ENCODE assay signal across 1 cellular context in the genomic region with DNA sequence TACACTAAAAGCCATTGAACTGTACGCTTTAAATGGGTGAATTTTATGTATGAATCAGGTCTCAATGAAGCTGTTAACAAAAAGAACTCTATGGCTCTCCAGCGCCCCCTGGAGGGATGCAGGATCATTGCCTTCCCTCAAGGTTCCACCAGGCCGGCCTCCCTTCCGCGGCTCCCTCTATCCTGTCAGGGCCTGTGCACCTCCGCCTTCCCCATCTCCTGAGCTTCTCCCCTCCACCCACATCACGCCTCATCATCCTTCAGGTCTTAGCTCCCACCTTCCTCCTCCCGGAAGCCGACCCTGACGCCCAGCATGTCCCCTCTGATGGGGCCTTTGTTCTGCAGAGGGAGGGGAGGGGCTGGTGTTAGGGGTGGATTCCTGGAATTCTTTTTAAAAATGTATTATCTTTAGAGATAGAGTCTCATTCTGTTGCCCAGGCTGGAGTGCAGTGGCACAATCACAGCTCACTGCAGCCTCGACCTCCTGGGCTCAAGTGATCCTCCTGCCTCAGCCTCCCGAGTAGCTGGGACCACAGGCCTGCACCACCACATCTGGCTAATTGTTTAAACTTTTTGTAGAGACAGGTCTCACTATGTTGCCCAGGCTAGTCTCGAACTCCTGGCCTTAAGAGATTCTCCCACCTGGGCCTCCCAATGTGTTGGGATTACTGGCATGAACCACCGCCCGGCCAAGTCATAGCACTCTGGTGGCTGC.
TF ChIP-seq lines count a peak whose summit lies in the region.

No MANE protein-coding gene starts in this region.

TF ChIP-seq in WTC11, 78 proteins besides CTCF, POLR2A, EP300 and RAD21 (continued from another document):
- TF ChIP-seq RELA (CRISPR knock-in tag; IDR thresholded peaks at IDR 0.05; ENCODE audit: borderline replicate concordance) (no peak), ETV6 (CRISPR knock-in tag; IDR thresholded peaks at IDR 0.05) (peak; percentile 71; the same call in 1 of the 2 replicates), ZNF121 (CRISPR knock-in tag; IDR thresholded peaks at IDR 0.05) (peak; percentile 60), SP1 (CRISPR knock-in tag; conservative IDR thresholded peaks at IDR 0.05) (no peak), E2F4 (CRISPR knock-in tag; IDR thresholded peaks at IDR 0.05; ENCODE audit: borderline replicate concordance, low read depth) (no peak), ZNF281 (CRISPR knock-in tag; IDR thresholded peaks at IDR 0.05) (peak; percentile 26; the same call in 1 of the 2 replicates)
TF ChIP-seq in WTC11: peak in this region for 7.
